Comparison of ENCODE assay signal across 25 cellular contexts in genomic region chr1:66043186-66043585, GRCh38.
"Had no signal": no experiment of that assay in that cellular context is flagged by ENCODE, and none has a peak within 500 bp of the region (broad histone marks: within the 10 kb centered on the region; RNA-seq: fewer than 3 reads in every experiment).

No MANE protein-coding gene starts in this region.

- DNase-seq: activated CD4-positive, alpha-beta memory T cell treated with anti-CD3 and anti-CD28 coated beads for 36 hours; activated CD4-positive, alpha-beta T cell treated with anti-CD3 and anti-CD28 coated beads, Interleukin-2, amount 10 ng/mL, durations not matched to agents 7 days and 5 days; activated CD4-positive, CD25-positive, alpha-beta regulatory T cell; activated CD8-positive, alpha-beta memory T cell treated with anti-CD3 and anti-CD28 coated beads for 24 hours; activated gamma-delta T cell; activated naive CD4-positive, alpha-beta T cell treated with anti-CD3 and anti-CD28 coated beads for 36 hours; activated T-cell treated with anti-CD3 and anti-CD28 coated beads, Interleukin-2, amount 50 U/mL, for 4 hours; amygdala; Kasumi-1; KBM-7; NCI-H1092 treated with DMSO at 0.1 percent for 48 hours; NCI-H1417 treated with DMSO at 0.1 percent for 48 hours; NCI-H1694; NCI-H2029; NCI-H345; NCI-H510A; NCI-H69; NK-92 treated with Interleukin-12 subunit alpha and Interleukin-12 subunit beta, amount 100 ng/mL, for 24 hours; Peyer's patch; SHP77; T-helper 17 cell; T1000 had no signal

- H3K9me3 ChIP-seq: Peyer's patch, SJSA1 had no signal

- H3K4me3 ChIP-seq: cardiac muscle cell, Peyer's patch, SJSA1 had no signal

- H3K36me3 ChIP-seq: cardiac muscle cell, Peyer's patch, SJSA1 had no signal

- H3K4me1 ChIP-seq: Peyer's patch, SJSA1 had no signal

- H3K27ac ChIP-seq: cardiac muscle cell, Peyer's patch, SJSA1, VCaP had no signal

- H3K27me3 ChIP-seq: cardiac muscle cell, Peyer's patch, SJSA1 had no signal
